40 cellular contexts compared by ENCODE assay signal in the genomic region with DNA sequence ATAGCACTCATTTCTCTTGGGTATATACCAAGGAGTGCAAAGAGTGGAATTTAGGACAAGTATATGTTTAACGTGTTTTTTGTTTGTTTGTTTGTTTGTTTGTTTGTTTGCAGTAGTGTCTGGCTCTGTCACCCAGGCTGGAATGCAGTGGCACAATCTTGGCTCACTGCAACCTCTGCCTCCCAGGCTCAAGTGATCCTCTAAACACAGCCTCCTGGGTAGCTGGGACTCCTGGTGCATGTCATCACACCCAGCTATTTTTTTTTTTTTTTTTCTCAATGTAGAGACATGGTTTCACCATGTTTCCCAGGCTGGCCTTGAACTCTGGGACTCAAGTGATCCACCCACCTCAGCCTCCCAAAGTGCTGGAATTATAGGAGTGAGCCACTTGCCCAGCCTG.
"Had no signal": no experiment of that assay in that cellular context is flagged by ENCODE, and none has a peak within 500 bp of the region (broad histone marks: within the 10 kb centered on the region; RNA-seq: fewer than 3 reads in every experiment).

No MANE protein-coding gene starts in this region.

- H3K36me3 Mint-ChIP-seq: activated naive CD8-positive, alpha-beta T cell; activated naive CD8-positive, alpha-beta T cell treated with anti-CD3 and anti-CD28 coated beads, Interleukin-2, amount 10 ng/mL, durations not matched to agents 7 days and 5 days; brain had no signal

- H3K4me1 ChIP-seq: adrenal gland, body of pancreas, breast epithelium had no signal

- ATAC-seq: activated naive CD4-positive, alpha-beta T cell treated with anti-CD3 and anti-CD28 coated beads, Interleukin-2, amount 50 U/mL, for 72 hours; activated naive CD8-positive, alpha-beta T cell treated with anti-CD3 and anti-CD28 coated beads, Interleukin-2, amount 50 U/mL, for 24 hours; activated T-cell treated with anti-CD3 and anti-CD28 coated beads, Interleukin-2, amount 50 U/mL, for 4 hours; activated T-cell treated with anti-CD3 and anti-CD28 coated beads, Interleukin-2, amount 50 U/mL, for 72 hours; activated T-helper 17 cell treated with anti-CD3 and anti-CD28 coated beads, Interleukin-2, amount 50 U/mL, for 72 hours; body of pancreas had no signal

- H3K9me3 ChIP-seq: adrenal gland, ascending aorta, body of pancreas, breast epithelium had no signal

- H3K4me3 ChIP-seq: adrenal gland, ascending aorta, body of pancreas, breast epithelium, cardiac muscle cell had no signal

- H3K36me3 ChIP-seq: adrenal gland, ascending aorta, brain microvascular endothelial cell, breast epithelium, cardiac muscle cell had no signal

- FAIRE-seq: astrocyte, bronchial epithelial cell had no signal

- H3K27ac ChIP-seq: adrenal gland, body of pancreas, brain microvascular endothelial cell, breast epithelium, cardiac muscle cell had no signal

- H3K27me3 ChIP-seq: adrenal gland, ascending aorta, body of pancreas, brain microvascular endothelial cell, cardiac muscle cell had no signal

- H3K4me1 Mint-ChIP-seq: activated naive CD4-positive, alpha-beta T cell treated with anti-CD3 and anti-CD28 coated beads, Interleukin-2, amount 10 ng/mL, durations not matched to agents 7 days and 5 days; activated naive CD4-positive, alpha-beta T cell treated with anti-CD3 and anti-CD28 coated beads, Interleukin-2, amount 50 U/mL, for 24 hours; activated naive CD8-positive, alpha-beta T cell treated with anti-CD3 and anti-CD28 coated beads for 36 hours; activated naive CD8-positive, alpha-beta T cell treated with anti-CD3 and anti-CD28 coated beads, Interleukin-2, amount 10 ng/mL, durations not matched to agents 7 days and 5 days; activated naive CD8-positive, alpha-beta T cell treated with anti-CD3 and anti-CD28 coated beads, Interleukin-2, amount 50 U/mL, for 24 hours; activated T-helper 17 cell treated with anti-CD3 and anti-CD28 coated beads, Interleukin-2, amount 50 U/mL, for 72 hours; central memory CD8-positive, alpha-beta T cell had no signal

- H3K27ac Mint-ChIP-seq: activated naive CD4-positive, alpha-beta T cell treated with anti-CD3 and anti-CD28 coated beads for 36 hours; activated naive CD4-positive, alpha-beta T cell treated with anti-CD3 and anti-CD28 coated beads, Interleukin-2, amount 10 ng/mL, durations not matched to agents 7 days and 5 days; activated naive CD4-positive, alpha-beta T cell treated with anti-CD3 and anti-CD28 coated beads, Interleukin-2, amount 50 U/mL, for 24 hours; activated naive CD4-positive, alpha-beta T cell treated with anti-CD3 and anti-CD28 coated beads, Interleukin-2, amount 50 U/mL, for 72 hours; activated naive CD8-positive, alpha-beta T cell; activated naive CD8-positive, alpha-beta T cell treated with anti-CD3 and anti-CD28 coated beads for 36 hours; activated naive CD8-positive, alpha-beta T cell treated with anti-CD3 and anti-CD28 coated beads, Interleukin-2, amount 10 ng/mL, durations not matched to agents 7 days and 5 days; activated naive CD8-positive, alpha-beta T cell treated with anti-CD3 and anti-CD28 coated beads, Interleukin-2, amount 50 U/mL, for 24 hours; activated T-cell treated with anti-CD3 and anti-CD28 coated beads, Interleukin-2, amount 50 U/mL, for 24 hours; activated T-cell treated with anti-CD3 and anti-CD28 coated beads, Interleukin-2, amount 50 U/mL, for 72 hours; activated T-helper 1 cell treated with anti-CD3 and anti-CD28 coated beads, Interleukin-12 subunit alpha, Interleukin-12 subunit beta, Interleukin-2, Interleukin-4 antibody, amounts not matched to agents 30 ng/mL and 10 ng/mL and 1 ng/mL, durations not matched to agents 14 hours and 24 hours and 36 hours; activated T-helper 17 cell treated with anti-CD3 and anti-CD28 coated beads, Interleukin-2, amount 50 U/mL, for 72 hours; activated T-helper 2 cell treated with anti-CD3 and anti-CD28 coated beads, Interferon-gamma antibody, Interleukin-2, Interleukin-4, amounts not matched to agents 10 μg/mL and 5 μg/mL and 100 μg/mL, durations not matched to agents 14 hours and 24 hours and 36 hours; brain had no signal

- DNase-seq: activated effector memory CD4-positive, alpha-beta T cell treated with anti-CD3 and anti-CD28 coated beads, Interleukin-2, amount 50 U/mL, for 16 hours; activated effector memory CD4-positive, alpha-beta T cell treated with Interleukin-2 at 50 U/mL for 16 hours; activated gamma-delta T cell; activated gamma-delta T cell treated with Interleukin-2 at 50 U/mL for 16 hours; activated naive CD4-positive, alpha-beta T cell; activated naive CD4-positive, alpha-beta T cell treated with anti-CD3 and anti-CD28 coated beads for 36 hours; activated naive CD4-positive, alpha-beta T cell treated with anti-CD3 and anti-CD28 coated beads, Interleukin-2, amount 10 ng/mL, durations not matched to agents 7 days and 5 days; activated naive CD4-positive, alpha-beta T cell treated with anti-CD3 and anti-CD28 coated beads, Interleukin-2, amount 50 U/mL, for 16 hours; activated naive CD4-positive, alpha-beta T cell treated with Interleukin-2 at 50 U/mL for 16 hours; activated naive CD8-positive, alpha-beta T cell treated with anti-CD3 and anti-CD28 coated beads for 36 hours; activated naive CD8-positive, alpha-beta T cell treated with anti-CD3 and anti-CD28 coated beads, Interleukin-2, amount 10 ng/mL, durations not matched to agents 7 days and 5 days; activated naive CD8-positive, alpha-beta T cell treated with anti-CD3 and anti-CD28 coated beads, Interleukin-2, amount 50 U/mL, for 24 hours; activated T-cell treated with anti-CD3 and anti-CD28 coated beads, Interleukin-2, amount 50 U/mL, for 1 hour; activated T-cell treated with anti-CD3 and anti-CD28 coated beads, Interleukin-2, amount 50 U/mL, for 24 hours; activated T-cell treated with anti-CD3 and anti-CD28 coated beads, Interleukin-2, amount 50 U/mL, for 4 hours; activated T-cell treated with anti-CD3 and anti-CD28 coated beads, Interleukin-2, amount 50 U/mL, for 48 hours; activated T-cell treated with anti-CD3 and anti-CD28 coated beads, Interleukin-2, amount 50 U/mL, for 72 hours; adrenal gland; amniotic stem cell; amygdala; anterior cingulate cortex; aorta; body of pancreas; brain microvascular endothelial cell; caudate nucleus; central memory CD4-positive, alpha-beta T cell; cerebellar nuclear complex had no signal

- H3K27me3 Mint-ChIP-seq: activated naive CD4-positive, alpha-beta T cell treated with anti-CD3 and anti-CD28 coated beads, Interleukin-2, amount 10 ng/mL, durations not matched to agents 7 days and 5 days; activated naive CD4-positive, alpha-beta T cell treated with anti-CD3 and anti-CD28 coated beads, Interleukin-2, amount 50 U/mL, for 24 hours; activated naive CD8-positive, alpha-beta T cell; activated naive CD8-positive, alpha-beta T cell treated with anti-CD3 and anti-CD28 coated beads for 36 hours; activated naive CD8-positive, alpha-beta T cell treated with anti-CD3 and anti-CD28 coated beads, Interleukin-2, amount 10 ng/mL, durations not matched to agents 7 days and 5 days; activated naive CD8-positive, alpha-beta T cell treated with anti-CD3 and anti-CD28 coated beads, Interleukin-2, amount 50 U/mL, for 24 hours; activated T-helper 17 cell treated with anti-CD3 and anti-CD28 coated beads, Interleukin-2, amount 50 U/mL, for 72 hours; central memory CD8-positive, alpha-beta T cell had no signal

- H3K4me3 Mint-ChIP-seq: activated naive CD4-positive, alpha-beta T cell treated with anti-CD3 and anti-CD28 coated beads for 36 hours; activated naive CD4-positive, alpha-beta T cell treated with anti-CD3 and anti-CD28 coated beads, Interleukin-2, amount 10 ng/mL, durations not matched to agents 7 days and 5 days; activated naive CD4-positive, alpha-beta T cell treated with anti-CD3 and anti-CD28 coated beads, Interleukin-2, amount 50 U/mL, for 24 hours; activated naive CD8-positive, alpha-beta T cell; activated naive CD8-positive, alpha-beta T cell treated with anti-CD3 and anti-CD28 coated beads for 36 hours; activated naive CD8-positive, alpha-beta T cell treated with anti-CD3 and anti-CD28 coated beads, Interleukin-2, amount 10 ng/mL, durations not matched to agents 7 days and 5 days; activated naive CD8-positive, alpha-beta T cell treated with anti-CD3 and anti-CD28 coated beads, Interleukin-2, amount 50 U/mL, for 24 hours; activated T-cell treated with anti-CD3 and anti-CD28 coated beads, Interleukin-2, amount 50 U/mL, for 24 hours; activated T-cell treated with anti-CD3 and anti-CD28 coated beads, Interleukin-2, amount 50 U/mL, for 4 hours; activated T-cell treated with anti-CD3 and anti-CD28 coated beads, Interleukin-2, amount 50 U/mL, for 72 hours; activated T-helper 1 cell treated with anti-CD3 and anti-CD28 coated beads, Interleukin-12 subunit alpha, Interleukin-12 subunit beta, Interleukin-2, Interleukin-4 antibody, amounts not matched to agents 30 ng/mL and 10 ng/mL and 1 ng/mL, durations not matched to agents 14 hours and 24 hours and 36 hours; activated T-helper 17 cell treated with anti-CD3 and anti-CD28 coated beads, Interleukin-2, amount 50 U/mL, for 72 hours; brain; central memory CD8-positive, alpha-beta T cell had no signal
